18 cellular contexts compared by ENCODE assay signal in the genomic region with DNA sequence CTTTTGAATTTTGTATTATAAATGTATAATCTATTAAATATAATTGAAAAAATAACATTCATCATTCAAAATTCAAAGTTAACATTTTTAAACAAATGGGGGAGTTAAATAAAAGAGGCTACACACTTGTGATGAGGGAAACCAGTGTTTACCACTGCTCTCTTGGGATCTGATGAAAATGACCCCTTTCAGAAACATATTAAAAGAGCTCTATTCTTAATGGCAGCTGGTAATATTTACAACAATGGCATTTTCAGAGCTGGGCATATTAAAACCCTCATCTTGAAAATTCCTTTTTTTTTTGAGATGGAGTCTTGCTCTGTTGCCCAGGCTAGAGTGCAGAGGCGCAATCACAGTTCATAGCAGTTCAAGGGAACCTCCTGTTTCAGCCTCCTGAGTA.
"Had no signal": no experiment of that assay in that cellular context is flagged by ENCODE, and none has a peak within 500 bp of the region (broad histone marks: within the 10 kb centered on the region; RNA-seq: fewer than 3 reads in every experiment).

No MANE protein-coding gene starts in this region.

- H3K4me1 Mint-ChIP-seq: naive B cell, nephron had no signal

- H3K27ac Mint-ChIP-seq: nephron, type B pancreatic cell had no signal

- ATAC-seq: effector memory CD8-positive, alpha-beta T cell; psoas muscle; right lobe of liver; stimulated activated effector memory CD8-positive, alpha-beta T cell treated with anti-CD3 and anti-CD28 coated beads, Interleukin-12 subunit alpha, Interleukin-12 subunit beta, amount 100 ng/mL, for 72 hours; stimulated activated naive CD8-positive, alpha-beta T cell treated with anti-CD3 and anti-CD28 coated beads, Interleukin-15, Interleukin-2, amounts not matched to agents 100 U/mL and 50 U/mL, for 24 hours had no signal

- H3K4me3 Mint-ChIP-seq: effector memory CD8-positive, alpha-beta T cell; naive B cell; nephron; stimulated activated effector memory CD8-positive, alpha-beta T cell treated with anti-CD3 and anti-CD28 coated beads, Interleukin-12 subunit alpha, Interleukin-12 subunit beta, amount 100 ng/mL, for 72 hours; type B pancreatic cell had no signal

- H3K27ac ChIP-seq: epithelial cell of prostate, esophagus muscularis mucosa, hepatocyte, parathyroid adenoma, psoas muscle, right lobe of liver had no signal

- H3K27me3 Mint-ChIP-seq: effector memory CD8-positive, alpha-beta T cell; naive B cell; type B pancreatic cell had no signal

- FAIRE-seq: urothelium cell line had no signal

- H3K9me3 Mint-ChIP-seq: effector memory CD8-positive, alpha-beta T cell; naive B cell; nephron; stimulated activated effector memory CD8-positive, alpha-beta T cell treated with anti-CD3 and anti-CD28 coated beads, Interleukin-12 subunit alpha, Interleukin-12 subunit beta, amount 100 ng/mL, for 72 hours; type B pancreatic cell had no signal

- DNase-seq: effector memory CD8-positive, alpha-beta T cell; mesendoderm; naive B cell; occipital lobe; psoas muscle; retina; stimulated activated CD4-positive, alpha-beta T cell treated with anti-CD3 and anti-CD28 coated beads, Interleukin-4, amount 100 ng/mL, for 1 hour; stimulated activated CD8-positive, alpha-beta memory T cell treated with anti-CD3 and anti-CD28 coated beads, Interleukin-4, amount 100 ng/mL, for 48 hours; stimulated activated naive CD8-positive, alpha-beta T cell treated with anti-CD3 and anti-CD28 coated beads, Interleukin-15, Interleukin-2, amounts not matched to agents 100 U/mL and 50 U/mL, for 24 hours had no signal
